ENCODE assay signal across 24 cellular contexts in the genomic region with DNA sequence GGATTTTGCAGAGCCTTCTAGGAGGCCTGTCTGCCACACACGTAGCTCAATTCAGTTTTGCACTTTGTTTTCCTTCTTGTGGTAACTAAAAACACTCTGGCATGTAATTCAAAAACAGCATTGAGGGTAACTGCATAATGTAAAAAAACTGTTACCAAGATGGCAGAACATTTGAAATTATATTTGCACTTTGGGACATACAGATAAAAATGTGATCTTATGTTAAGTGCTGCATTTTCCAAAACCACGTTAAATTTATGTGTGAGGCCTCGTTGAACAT.
"Had no signal": no experiment of that assay in that cellular context is flagged by ENCODE, and none has a peak within 500 bp of the region (broad histone marks: within the 10 kb centered on the region; RNA-seq: fewer than 3 reads in every experiment).

No MANE protein-coding gene starts in this region.

- H3K4me3 Mint-ChIP-seq: naive thymus-derived CD4-positive, alpha-beta T cell; natural killer cell; nephron; neural progenitor cell; stimulated activated memory B cell treated with anti-CD40 and anti-IgM and Interleukin-4, amounts not matched to agents 10 μg/mL and 1 μg/mL and 100 μg/mL, for 72 hours; stimulated activated naive CD8-positive, alpha-beta T cell treated with anti-CD3 and anti-CD28 coated beads, Interleukin-15, amount 100 ng/mL, for 72 hours had no signal

- H3K9me3 Mint-ChIP-seq: naive thymus-derived CD4-positive, alpha-beta T cell; natural killer cell; nephron; neural progenitor cell; stimulated activated memory B cell treated with anti-CD40 and anti-IgM and Interleukin-4, amounts not matched to agents 10 μg/mL and 1 μg/mL and 100 μg/mL, for 72 hours; stimulated activated naive CD8-positive, alpha-beta T cell treated with anti-CD3 and anti-CD28 coated beads, Interleukin-15, amount 100 ng/mL, for 72 hours had no signal

- H3K27ac Mint-ChIP-seq: naive thymus-derived CD4-positive, alpha-beta T cell; natural killer cell; nephron; neural progenitor cell; stimulated activated memory B cell treated with anti-CD40 and anti-IgM and Interleukin-4, amounts not matched to agents 10 μg/mL and 1 μg/mL and 100 μg/mL, for 72 hours; stimulated activated naive CD8-positive, alpha-beta T cell treated with anti-CD3 and anti-CD28 coated beads, Interleukin-15, amount 100 ng/mL, for 72 hours had no signal

- DNase-seq: naive thymus-derived CD4-positive, alpha-beta T cell; natural killer cell; occipital lobe; ovary; posterior cingulate gyrus; psoas muscle; right cardiac atrium; right lobe of liver; sigmoid colon; small intestine; stimulated activated CD4-positive, alpha-beta T cell treated with anti-CD3 and anti-CD28 coated beads, Interleukin-1b, Interleukin-23, amount 100 ng/mL, for 48 hours; stimulated activated CD4-positive, alpha-beta T cell treated with anti-CD3 and anti-CD28 coated beads, Interleukin-4, amount 100 ng/mL, for 1 hour; stimulated activated CD4-positive, alpha-beta T cell treated with anti-CD3 and anti-CD28 coated beads, Interleukin-4, amount 100 ng/mL, for 4 hours; stimulated activated CD8-positive, alpha-beta memory T cell treated with anti-CD3 and anti-CD28 coated beads, Interleukin-4, amount 100 ng/mL, for 48 hours; stimulated activated naive CD4-positive, alpha-beta T cell; stimulated activated naive CD8-positive, alpha-beta T cell treated with anti-CD3 and anti-CD28 coated beads, Interleukin-15, amount 100 ng/mL, for 72 hours; stimulated activated naive CD8-positive, alpha-beta T cell treated with anti-CD3 and anti-CD28 coated beads, Interleukin-15, Interleukin-2, amounts not matched to agents 100 U/mL and 50 U/mL, for 24 hours; substantia nigra; testis; tibial artery; transverse colon had no signal

- ATAC-seq: naive thymus-derived CD4-positive, alpha-beta T cell; natural killer cell; psoas muscle; right cardiac atrium; right lobe of liver; stimulated activated memory B cell treated with anti-CD40 and anti-IgM and Interleukin-4, amounts not matched to agents 10 μg/mL and 1 μg/mL and 100 μg/mL, for 72 hours; stimulated activated naive CD8-positive, alpha-beta T cell treated with anti-CD3 and anti-CD28 coated beads, Interleukin-15, amount 100 ng/mL, for 72 hours; stimulated activated naive CD8-positive, alpha-beta T cell treated with anti-CD3 and anti-CD28 coated beads, Interleukin-15, Interleukin-2, amounts not matched to agents 100 U/mL and 50 U/mL, for 24 hours had no signal

- H3K36me3 Mint-ChIP-seq: naive thymus-derived CD4-positive, alpha-beta T cell; natural killer cell; neural progenitor cell; stimulated activated memory B cell treated with anti-CD40 and anti-IgM and Interleukin-4, amounts not matched to agents 10 μg/mL and 1 μg/mL and 100 μg/mL, for 72 hours had no signal

- H3K4me1 Mint-ChIP-seq: nephron, neural progenitor cell had no signal
